In the genomic region with DNA sequence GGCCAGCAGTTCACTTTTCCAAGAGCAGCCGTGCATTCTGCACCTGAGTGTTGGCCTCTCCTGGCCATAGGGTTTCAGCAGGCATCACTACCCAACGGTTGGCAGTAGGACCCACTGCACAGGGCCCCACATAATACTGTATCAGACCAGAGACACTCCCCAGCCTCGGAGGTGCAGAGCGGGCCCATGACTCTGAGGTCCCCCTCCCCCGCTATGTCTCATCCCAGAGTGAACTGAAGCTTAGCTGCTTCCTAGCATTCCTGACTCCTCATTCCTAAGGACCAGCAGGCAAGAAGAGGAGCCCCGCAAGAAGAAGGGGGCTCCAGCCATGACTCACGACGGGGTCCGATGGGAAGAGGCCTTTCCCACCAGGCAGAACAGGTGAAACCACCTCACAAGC, we compare ENCODE assay signal across 19 cellular contexts.
"Had no signal": no experiment of that assay in that cellular context is flagged by ENCODE, and none has a peak within 500 bp of the region (broad histone marks: within the 10 kb centered on the region; RNA-seq: fewer than 3 reads in every experiment).

No MANE protein-coding gene starts in this region.

- H3K27ac ChIP-seq: hepatocyte, neutrophil, suprapubic skin, thyroid gland had no signal

- DNase-seq: dermis blood vessel endothelial cell; erythroblast; foreskin melanocyte; head of caudate nucleus; kidney glomerular epithelial cell; mammary epithelial cell; right cardiac atrium; small intestine; stimulated activated CD4-positive, alpha-beta T cell treated with anti-CD3 and anti-CD28 coated beads, Interleukin-2, amount 100 ng/mL, for 48 hours; stimulated activated naive CD8-positive, alpha-beta T cell treated with anti-CD3 and anti-CD28 coated beads, Interleukin-15, Interleukin-2, amounts not matched to agents 100 U/mL and 50 U/mL, for 24 hours; thyroid gland had no signal

- H3K4me3 Mint-ChIP-seq: mesothelial cell of epicardium, nephron, type B pancreatic cell had no signal

- H3K36me3 ChIP-seq: thyroid gland had no signal

- H3K27me3 ChIP-seq: hepatocyte, neutrophil, suprapubic skin, thyroid gland had no signal

- H3K27ac Mint-ChIP-seq: mesothelial cell of epicardium, nephron, progenitor cell of endocrine pancreas, type B pancreatic cell had no signal

- H3K27me3 Mint-ChIP-seq: progenitor cell of endocrine pancreas, type B pancreatic cell had no signal

- H3K9me3 ChIP-seq: neutrophil, suprapubic skin, thyroid gland had no signal

- ATAC-seq: left lobe of liver; right cardiac atrium; stimulated activated naive CD8-positive, alpha-beta T cell treated with anti-CD3 and anti-CD28 coated beads, Interleukin-15, Interleukin-2, amounts not matched to agents 100 U/mL and 50 U/mL, for 24 hours had no signal

- H3K4me1 ChIP-seq: suprapubic skin, thyroid gland had no signal

- H3K4me1 Mint-ChIP-seq: mesothelial cell of epicardium, nephron had no signal

- H3K4me3 ChIP-seq: hepatocyte, suprapubic skin, thyroid gland had no signal
